Comparison of ENCODE assay signal across 8 cellular contexts in the genomic region with DNA sequence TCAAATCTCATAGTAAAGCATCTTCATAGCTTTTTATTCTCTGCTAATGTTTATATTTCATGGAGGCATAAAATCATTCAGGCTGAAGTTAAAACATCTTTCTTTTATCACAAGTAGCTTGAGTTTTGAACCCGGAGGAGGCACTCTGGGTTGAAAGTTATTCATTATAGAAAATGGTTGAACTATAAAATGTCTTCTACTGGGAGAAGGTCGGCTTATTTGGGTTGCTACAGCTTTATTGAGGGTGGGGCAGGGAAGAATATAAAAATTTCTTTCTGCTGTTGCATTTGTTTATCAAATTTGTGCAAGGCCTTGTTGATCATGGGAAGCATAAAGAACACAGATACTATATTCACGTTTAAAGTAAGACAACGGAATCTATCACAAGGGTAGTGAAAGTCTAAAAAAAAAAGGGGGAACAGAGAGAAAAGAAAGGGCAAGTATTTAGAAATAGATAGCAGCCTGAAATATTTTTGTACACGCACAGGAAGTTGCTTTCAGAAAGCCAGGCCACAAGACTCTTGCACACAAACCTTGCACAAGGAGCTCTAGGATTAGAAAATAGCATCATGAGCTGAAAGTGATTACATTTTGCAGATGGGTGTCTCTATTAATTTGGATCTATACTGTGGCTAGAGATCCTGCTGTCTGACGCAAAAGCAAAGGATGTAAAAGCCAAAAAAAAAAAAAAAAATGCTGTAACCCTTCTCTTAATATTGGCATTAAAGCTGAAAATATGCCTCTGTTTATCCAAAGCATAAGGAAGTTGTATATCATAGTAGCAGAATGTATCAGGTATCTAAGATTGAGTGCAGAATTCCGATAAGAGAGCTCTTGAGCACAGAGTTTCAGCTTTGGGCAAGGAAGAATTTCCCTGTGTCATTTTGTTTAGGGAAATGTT.
DNase-seq lines count a peak whose midpoint lies in the region; ATAC-seq and TF ChIP-seq lines count a peak whose summit lies in the region.

No MANE protein-coding gene starts in this region.

- DNase-seq in AG08395 (ENCODE audit: low spot score) (peak; percentile 17), NOMO-1 (lab: John Stamatoyannopoulos, UW; ENCODE audit: unreplicated experiment in 2 of 2) (peak; percentile 94 to 98), fibroblast of peridontal ligament (ENCODE audit: extremely low read depth) (peak; percentile 59), HPDE6-E6E7 (ENCODE audit: extremely low spot score) (no peak), T-helper 9 cell (no peak), GM10266 (ENCODE audit: extremely low spot score) (no peak)

- peak; percentile 15 for ATAC-seq in GM19468 (IDR thresholded peaks at IDR 0.05; ENCODE audit: extremely low read depth, unreplicated experiment)
- no peak for ATAC-seq in HG02884 (IDR thresholded peaks at IDR 0.05; ENCODE audit: unreplicated experiment)

- TF ChIP-seq CTCF in GM10266 (IDR thresholded peaks at IDR 0.05; ENCODE audit: control insufficient read depth, insufficient read depth, low read depth, missing control alignments), result no peak

Comparison
In these comparisons a context has a peak if more than half of its experiments do, and no peak if none do; other contexts are left out.
1. DNase-seq: peak in AG08395 (single experiment), NOMO-1 (2 of 2) and fibroblast of peridontal ligament (single experiment); none in HPDE6-E6E7 (single experiment), T-helper 9 cell (single experiment) and GM10266 (single experiment).